Comparison of ENCODE assay signal across 19 cellular contexts in genomic region chr21:17742181-17742580, GRCh38.
"Had no signal": no experiment of that assay in that cellular context is flagged by ENCODE, and none has a peak within 500 bp of the region (broad histone marks: within the 10 kb centered on the region; RNA-seq: fewer than 3 reads in every experiment).

No MANE protein-coding gene starts in this region.

- H3K4me3 ChIP-seq: ascending aorta, cardiac muscle cell, lung, transverse colon had no signal

- ATAC-seq: activated naive CD8-positive, alpha-beta T cell treated with anti-CD3 and anti-CD28 coated beads, Interleukin-2, amount 50 U/mL, for 24 hours; left colon; stimulated activated naive CD8-positive, alpha-beta T cell treated with anti-CD3 and anti-CD28 coated beads, Interleukin-15, Interleukin-2, amounts not matched to agents 100 U/mL and 50 U/mL, for 24 hours had no signal

- H3K27me3 ChIP-seq: ascending aorta, cardiac muscle cell, neutrophil, transverse colon had no signal

- H3K4me1 Mint-ChIP-seq: immature natural killer cell, naive B cell had no signal

- DNase-seq: activated CD4-positive, alpha-beta T cell treated with anti-CD3 and anti-CD28 coated beads, Interleukin-2, amount 50 U/mL, for 1 hour; activated naive CD4-positive, alpha-beta T cell treated with anti-CD3 and anti-CD28 coated beads for 36 hours; activated naive CD8-positive, alpha-beta T cell treated with anti-CD3 and anti-CD28 coated beads, Interleukin-2, amount 50 U/mL, for 24 hours; erythroblast; glutamatergic neuron; immature natural killer cell; left colon; naive B cell; stimulated activated CD4-positive, alpha-beta T cell treated with anti-CD3 and anti-CD28 coated beads, Interleukin-4, amount 100 ng/mL, for 4 hours; stimulated activated CD8-positive, alpha-beta memory T cell treated with anti-CD3 and anti-CD28 coated beads, Interleukin-4, amount 100 ng/mL, for 48 hours; stimulated activated naive CD8-positive, alpha-beta T cell treated with anti-CD3 and anti-CD28 coated beads, Interleukin-15, Interleukin-2, amounts not matched to agents 100 U/mL and 50 U/mL, for 24 hours; T-helper 1 cell; T1000; transverse colon had no signal

- H3K27me3 Mint-ChIP-seq: activated naive CD8-positive, alpha-beta T cell treated with anti-CD3 and anti-CD28 coated beads, Interleukin-2, amount 50 U/mL, for 24 hours had no signal

- H3K36me3 ChIP-seq: ascending aorta, cardiac muscle cell, neutrophil, transverse colon had no signal

- H3K9me3 ChIP-seq: ascending aorta, neutrophil, transverse colon had no signal

- H3K4me3 Mint-ChIP-seq: activated naive CD4-positive, alpha-beta T cell treated with anti-CD3 and anti-CD28 coated beads for 36 hours; activated naive CD8-positive, alpha-beta T cell treated with anti-CD3 and anti-CD28 coated beads, Interleukin-2, amount 50 U/mL, for 24 hours; immature natural killer cell; naive B cell had no signal

- H3K27ac Mint-ChIP-seq: activated naive CD4-positive, alpha-beta T cell treated with anti-CD3 and anti-CD28 coated beads for 36 hours; activated naive CD8-positive, alpha-beta T cell treated with anti-CD3 and anti-CD28 coated beads, Interleukin-2, amount 50 U/mL, for 24 hours; activated T-helper 2 cell treated with anti-CD3 and anti-CD28 coated beads, Interferon-gamma antibody, Interleukin-2, Interleukin-4, amounts not matched to agents 10 μg/mL and 5 μg/mL and 100 μg/mL, durations not matched to agents 14 hours and 24 hours and 36 hours; immature natural killer cell had no signal

- H3K27ac ChIP-seq: ascending aorta, cardiac muscle cell, neutrophil, transverse colon had no signal

- H3K36me3 Mint-ChIP-seq: naive B cell had no signal

- H3K4me1 ChIP-seq: ascending aorta, transverse colon had no signal
